Comparison of ENCODE assay signal across 8 cellular contexts in genomic region chr6:25369450-25370086, GRCh38.
A peak's percentile ranks its signal among the peaks of the same experiment; 100 is the strongest.
DNase-seq lines count a peak whose midpoint lies in the region; ATAC-seq and TF ChIP-seq lines count a peak whose summit lies in the region.

No MANE protein-coding gene starts in this region.

- H2BK120ac ChIP-seq in mesenchymal stem cell (ENCODE audit: low read depth, low read length), result no peak overlapping the region

- H3K27ac ChIP-seq in mesenchymal stem cell (ENCODE audit: low read length, poor library complexity, severe bottlenecking), result no peak overlapping the region

- H3K36me3 Mint-ChIP-seq in brain, result peaks cover 4% of the 10 kb centered on the region

- no peak overlapping the region for H2AFZ ChIP-seq in mesenchymal stem cell (ENCODE audit: low read depth, low read length)

- no peak overlapping the region for H3K14ac ChIP-seq in mesenchymal stem cell (ENCODE audit: low read length in 2 of 2)

- H3K79me1 ChIP-seq in mesenchymal stem cell (replicated peaks; ENCODE audit: low read length, poor library complexity, severe bottlenecking), result peaks cover 21% of the 10 kb centered on the region

- no peak overlapping the region for H3K4ac ChIP-seq in mesenchymal stem cell (ENCODE audit: low read depth in 1 of 2, low read length in 2 of 2)

- TF ChIP-seq CTCF in brain (conservative IDR thresholded peaks at IDR 0.05), result no peak

- H4K91ac ChIP-seq in mesenchymal stem cell (ENCODE audit: low read length), result no peak overlapping the region

- no peak overlapping the region for H3K4me2 ChIP-seq in mesenchymal stem cell (ENCODE audit: low read length, poor library complexity, severe bottlenecking)

- ATAC-seq in HG03342 (IDR thresholded peaks at IDR 0.05; ENCODE audit: unreplicated experiment) (no peak), HG02588 (IDR thresholded peaks at IDR 0.05; ENCODE audit: unreplicated experiment) (no peak)

- no peaks in the 10 kb centered on the region for H3K9me3 ChIP-seq in mesenchymal stem cell (ENCODE audit: control insufficient read depth, low read length)

- no peak overlapping the region for H2BK15ac ChIP-seq in mesenchymal stem cell (ENCODE audit: low read depth, poor library complexity, severe bottlenecking)

- H3K4me1 Mint-ChIP-seq in brain, result peaks cover 53% of the 10 kb centered on the region

- DNase-seq in Daoy (ENCODE audit: low read depth) (peak; percentile 17), NCI-H345 (lab: John Stamatoyannopoulos, UW) (peak; percentile 91), mesenchymal stem cell (no peak), HUDEP-2 (lab: John Stamatoyannopoulos, UW; ENCODE audit: unreplicated experiment in 76 of 76) (no peak)
- DNase-seq in effector CD8-positive, alpha-beta T cell (lab: John Stamatoyannopoulos, UW), result no peak

- H3K27ac Mint-ChIP-seq in brain, result peak overlapping the region; percentile 50 to 97 (median 94)

- peak overlapping the region in 1 of 2 experiments; percentile 42 for H3K4me3 ChIP-seq in mesenchymal stem cell (ENCODE audit: insufficient read depth in 1 of 2, low read depth in 1 of 2, low read length in 2 of 2)

- H4K8ac ChIP-seq in mesenchymal stem cell (ENCODE audit: low read length), result no peak overlapping the region

- peak overlapping the region; percentile 74 for H3K9ac ChIP-seq in mesenchymal stem cell (ENCODE audit: low read length)

- 79% methylated on average over 9 of the region's 9 CpGs for WGBS in mesenchymal stem cell

- H3K4me3 Mint-ChIP-seq in brain, result peak overlapping the region; percentile 26 to 83 (median 60)

- H3K27me3 ChIP-seq in mesenchymal stem cell (ENCODE audit: control insufficient read depth in 1 of 2, insufficient read depth in 1 of 2, low read length in 2 of 2), result no peaks in the 10 kb centered on the region

- no peaks in the 10 kb centered on the region for H3K27me3 Mint-ChIP-seq in brain

- H2BK12ac ChIP-seq in mesenchymal stem cell (ENCODE audit: low read length in 2 of 2), result no peak overlapping the region

- H3K18ac ChIP-seq in mesenchymal stem cell (ENCODE audit: low read depth in 1 of 2, low read length in 2 of 2), result no peak overlapping the region

- no peak overlapping the region for H2BK5ac ChIP-seq in mesenchymal stem cell (ENCODE audit: low read depth, low read length, poor library complexity, severe bottlenecking)

- no peak overlapping the region for H3K23ac ChIP-seq in mesenchymal stem cell (ENCODE audit: low read length in 2 of 2)

- peaks cover 4 to 26% (median 18%) of the 10 kb centered on the region in 5 experiments for H3K9me3 Mint-ChIP-seq in brain

- peaks cover 6% of the 10 kb centered on the region for H3K4me1 ChIP-seq in mesenchymal stem cell (ENCODE audit: control insufficient read depth, insufficient read depth, low read depth, low read length)

- H3K36me3 ChIP-seq in mesenchymal stem cell (ENCODE audit: control insufficient read depth in 1 of 2, insufficient read depth in 2 of 2, low read depth in 1 of 2, low read length in 2 of 2), result no peaks in the 10 kb centered on the region

- no peak overlapping the region for H2AK5ac ChIP-seq in mesenchymal stem cell (ENCODE audit: low read length, severe bottlenecking)

Comparison
In these comparisons a context has a peak if more than half of its experiments do, and no peak if none do; other contexts are left out.
1. DNase-seq: peak in Daoy (single experiment) and NCI-H345 (single experiment); none in mesenchymal stem cell (single experiment), HUDEP-2 (0 of 76) and effector CD8-positive, alpha-beta T cell (single experiment).